Comparison of ENCODE assay signal across 1 cellular context in the genomic region with DNA sequence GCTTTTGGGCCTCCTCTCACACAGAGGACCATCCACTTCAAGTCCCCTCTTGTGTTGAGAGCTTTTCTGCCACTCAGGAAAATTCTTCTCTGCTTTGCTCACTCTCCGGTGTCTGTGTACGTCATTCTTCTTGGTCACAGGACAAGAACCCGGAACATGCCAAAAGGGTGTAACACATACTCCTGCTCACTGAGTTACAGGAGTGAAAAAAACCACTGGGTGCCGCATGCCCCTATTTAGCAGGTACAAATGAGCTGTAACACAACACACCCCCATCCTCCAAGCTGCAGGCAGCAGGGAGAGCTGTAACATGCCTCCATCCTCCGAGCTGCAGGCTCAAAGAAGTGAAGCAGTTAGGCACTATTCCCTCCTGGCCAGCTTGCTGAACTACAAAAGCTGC.
TF ChIP-seq lines count a peak whose summit lies in the region.

No MANE protein-coding gene starts in this region.

TF ChIP-seq in WTC11, 78 proteins besides CTCF, POLR2A, EP300 and RAD21 (continued from another document):
- TF ChIP-seq, protein P1, sequence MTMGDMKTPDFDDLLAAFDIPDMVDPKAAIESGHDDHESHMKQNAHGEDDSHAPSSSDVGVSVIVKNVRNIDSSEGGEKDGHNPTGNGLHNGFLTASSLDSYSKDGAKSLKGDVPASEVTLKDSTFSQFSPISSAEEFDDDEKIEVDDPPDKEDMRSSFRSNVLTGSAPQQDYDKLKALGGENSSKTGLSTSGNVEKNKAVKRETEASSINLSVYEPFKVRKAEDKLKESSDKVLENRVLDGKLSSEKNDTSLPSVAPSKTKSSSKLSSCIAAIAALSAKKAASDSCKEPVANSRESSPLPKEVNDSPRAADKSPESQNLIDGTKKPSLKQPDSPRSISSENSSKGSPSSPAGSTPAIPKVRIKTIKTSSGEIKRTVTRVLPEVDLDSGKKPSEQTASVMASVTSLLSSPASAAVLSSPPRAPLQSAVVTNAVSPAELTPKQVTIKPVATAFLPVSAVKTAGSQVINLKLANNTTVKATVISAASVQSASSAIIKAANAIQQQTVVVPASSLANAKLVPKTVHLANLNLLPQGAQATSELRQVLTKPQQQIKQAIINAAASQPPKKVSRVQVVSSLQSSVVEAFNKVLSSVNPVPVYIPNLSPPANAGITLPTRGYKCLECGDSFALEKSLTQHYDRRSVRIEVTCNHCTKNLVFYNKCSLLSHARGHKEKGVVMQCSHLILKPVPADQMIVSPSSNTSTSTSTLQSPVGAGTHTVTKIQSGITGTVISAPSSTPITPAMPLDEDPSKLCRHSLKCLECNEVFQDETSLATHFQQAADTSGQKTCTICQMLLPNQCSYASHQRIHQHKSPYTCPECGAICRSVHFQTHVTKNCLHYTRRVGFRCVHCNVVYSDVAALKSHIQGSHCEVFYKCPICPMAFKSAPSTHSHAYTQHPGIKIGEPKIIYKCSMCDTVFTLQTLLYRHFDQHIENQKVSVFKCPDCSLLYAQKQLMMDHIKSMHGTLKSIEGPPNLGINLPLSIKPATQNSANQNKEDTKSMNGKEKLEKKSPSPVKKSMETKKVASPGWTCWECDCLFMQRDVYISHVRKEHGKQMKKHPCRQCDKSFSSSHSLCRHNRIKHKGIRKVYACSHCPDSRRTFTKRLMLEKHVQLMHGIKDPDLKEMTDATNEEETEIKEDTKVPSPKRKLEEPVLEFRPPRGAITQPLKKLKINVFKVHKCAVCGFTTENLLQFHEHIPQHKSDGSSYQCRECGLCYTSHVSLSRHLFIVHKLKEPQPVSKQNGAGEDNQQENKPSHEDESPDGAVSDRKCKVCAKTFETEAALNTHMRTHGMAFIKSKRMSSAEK (CRISPR knock-in tag; IDR thresholded peaks at IDR 0.05; ENCODE audit: borderline replicate concordance): no peak
- TF ChIP-seq, protein P2, sequence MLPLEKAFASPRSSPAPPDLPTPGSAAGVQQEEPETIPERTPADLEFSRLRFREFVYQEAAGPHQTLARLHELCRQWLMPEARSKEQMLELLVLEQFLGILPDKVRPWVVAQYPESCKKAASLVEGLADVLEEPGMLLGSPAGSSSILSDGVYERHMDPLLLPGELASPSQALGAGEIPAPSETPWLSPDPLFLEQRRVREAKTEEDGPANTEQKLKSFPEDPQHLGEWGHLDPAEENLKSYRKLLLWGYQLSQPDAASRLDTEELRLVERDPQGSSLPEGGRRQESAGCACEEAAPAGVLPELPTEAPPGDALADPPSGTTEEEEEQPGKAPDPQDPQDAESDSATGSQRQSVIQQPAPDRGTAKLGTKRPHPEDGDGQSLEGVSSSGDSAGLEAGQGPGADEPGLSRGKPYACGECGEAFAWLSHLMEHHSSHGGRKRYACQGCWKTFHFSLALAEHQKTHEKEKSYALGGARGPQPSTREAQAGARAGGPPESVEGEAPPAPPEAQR (CRISPR knock-in tag; IDR thresholded peaks at IDR 0.05): no peak
- TF ChIP-seq JAZF1 (CRISPR knock-in tag; IDR thresholded peaks at IDR 0.05): no peak
- TF ChIP-seq, protein P3, sequence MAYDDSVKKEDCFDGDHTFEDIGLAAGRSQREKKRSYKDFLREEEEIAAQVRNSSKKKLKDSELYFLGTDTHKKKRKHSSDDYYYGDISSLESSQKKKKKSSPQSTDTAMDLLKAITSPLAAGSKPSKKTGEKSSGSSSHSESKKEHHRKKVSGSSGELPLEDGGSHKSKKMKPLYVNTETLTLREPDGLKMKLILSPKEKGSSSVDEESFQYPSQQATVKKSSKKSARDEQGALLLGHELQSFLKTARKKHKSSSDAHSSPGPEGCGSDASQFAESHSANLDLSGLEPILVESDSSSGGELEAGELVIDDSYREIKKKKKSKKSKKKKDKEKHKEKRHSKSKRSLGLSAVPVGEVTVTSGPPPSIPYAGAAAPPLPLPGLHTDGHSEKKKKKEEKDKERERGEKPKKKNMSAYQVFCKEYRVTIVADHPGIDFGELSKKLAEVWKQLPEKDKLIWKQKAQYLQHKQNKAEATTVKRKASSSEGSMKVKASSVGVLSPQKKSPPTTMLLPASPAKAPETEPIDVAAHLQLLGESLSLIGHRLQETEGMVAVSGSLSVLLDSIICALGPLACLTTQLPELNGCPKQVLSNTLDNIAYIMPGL (CRISPR knock-in tag; IDR thresholded peaks at IDR 0.05): no peak
- no peak for TF ChIP-seq ZNF121 (CRISPR knock-in tag; IDR thresholded peaks at IDR 0.05)
- TF ChIP-seq AFF4 (CRISPR knock-in tag; IDR thresholded peaks at IDR 0.05; ENCODE audit: borderline replicate concordance): no peak
- TF ChIP-seq SOX15 (CRISPR knock-in tag; IDR thresholded peaks at IDR 0.05): no peak
- no peak for TF ChIP-seq SP1 (CRISPR knock-in tag; conservative IDR thresholded peaks at IDR 0.05)
- no peak for TF ChIP-seq TCF7 (CRISPR knock-in tag; IDR thresholded peaks at IDR 0.05; ENCODE audit: low read depth)
- TF ChIP-seq PREB (CRISPR knock-in tag; IDR thresholded peaks at IDR 0.05; ENCODE audit: borderline replicate concordance): no peak
